11 cellular contexts compared by ENCODE assay signal in genomic region chr1:203652718-203653461, GRCh38. TPM values are rescaled to one million over a fixed set of nuclear protein-coding genes. Genes with fewer than 3 reads are reported as not detected.
DNase-seq lines count a peak whose midpoint lies in the region; ATAC-seq and TF ChIP-seq lines count a peak whose summit lies in the region.
"Had no signal": no experiment of that assay in that cellular context is flagged by ENCODE, and none has a peak within 500 bp of the region (broad histone marks: within the 10 kb centered on the region; RNA-seq: fewer than 3 reads in every experiment).

No MANE protein-coding gene starts in this region.

- H3K27me3 ChIP-seq in GM06990 (replicated peaks; ENCODE audit: control insufficient read depth, insufficient read depth, low read length) = no peaks in the 10 kb centered on the region
- H3K27me3 ChIP-seq in trophoblast cell (ENCODE audit: insufficient read depth, low read length) = no peaks in the 10 kb centered on the region
- H3K27me3 ChIP-seq in ovary = no peaks in the 10 kb centered on the region

- peaks cover 14% of the 10 kb centered on the region for H3K79me2 ChIP-seq in trophoblast cell (ENCODE audit: control insufficient read depth, insufficient read depth, low read length, poor library complexity)

- H4K12ac ChIP-seq in trophoblast cell (ENCODE audit: low read depth, low read length) = no peak overlapping the region

- no peak overlapping the region for H2BK5ac ChIP-seq in trophoblast cell (ENCODE audit: low read depth, low read length, poor library complexity)

- peaks cover 11 to 19% of the 10 kb centered on the region in 2 experiments for H3K4me1 ChIP-seq in trophoblast cell (ENCODE audit: control insufficient read depth in 1 of 2, insufficient read depth in 2 of 2, low read length in 2 of 2)
- peaks cover 12% of the 10 kb centered on the region for H3K4me1 ChIP-seq in ovary (ENCODE audit: insufficient read depth)

- H2AFZ ChIP-seq in trophoblast cell (ENCODE audit: insufficient read depth, low read length, poor library complexity) = no peak overlapping the region

- peak overlapping the region; percentile 89 to 96 (median 91) for H3K27ac Mint-ChIP-seq in IgD-negative memory B cell
- peak overlapping the region in 4 of 5 experiments; percentile 4 to 62 (median 26) for H3K27ac Mint-ChIP-seq in brain

- H3K4me3 ChIP-seq in GM06990 (replicated peaks; ENCODE audit: low read depth, low read length) = no peak overlapping the region
- no peak overlapping the region for H3K4me3 ChIP-seq in trophoblast cell (ENCODE audit: low read depth, low read length)
- H3K4me3 ChIP-seq in ovary = no peak overlapping the region

- H3K27me3 Mint-ChIP-seq in IgD-negative memory B cell (no peaks in the 10 kb centered on the region), brain (no peaks in the 10 kb centered on the region)

- TF ChIP-seq POLR2A in ovary (IDR thresholded peaks at IDR 0.05) = no peak

- H4K91ac ChIP-seq in trophoblast cell (ENCODE audit: low read depth, low read length) = no peak overlapping the region

- no peak overlapping the region for H3K9ac ChIP-seq in trophoblast cell (ENCODE audit: low read length)

- H3K14ac ChIP-seq in trophoblast cell (ENCODE audit: low read length) = no peak overlapping the region

- no peak overlapping the region for H2AK5ac ChIP-seq in trophoblast cell (ENCODE audit: low read length)

- no peaks in the 10 kb centered on the region for H3K9me3 ChIP-seq in trophoblast cell (ENCODE audit: insufficient read depth, low read depth, low read length)
- no peaks in the 10 kb centered on the region for H3K9me3 ChIP-seq in ovary

- no peak for ATAC-seq in HG03378 (IDR thresholded peaks at IDR 0.05; ENCODE audit: unreplicated experiment)
- no peak for ATAC-seq in GM21423 (IDR thresholded peaks at IDR 0.05; ENCODE audit: unreplicated experiment)

- H2BK120ac ChIP-seq in trophoblast cell (ENCODE audit: insufficient read depth, low read length, poor library complexity) = no peak overlapping the region

- H3K23ac ChIP-seq in trophoblast cell (ENCODE audit: low read length) = no peak overlapping the region

- TF ChIP-seq EP300 in ovary (IDR thresholded peaks at IDR 0.05) = no peak

- TF ChIP-seq CTCF in GM06990 (IDR thresholded peaks at IDR 0.05; ENCODE audit: insufficient read depth, low read length, poor library complexity, severe bottlenecking) (no peak), brain (conservative IDR thresholded peaks at IDR 0.05) (no peak), ovary (IDR thresholded peaks at IDR 0.05) (no peak)

- H3K27ac ChIP-seq in trophoblast cell (ENCODE audit: low read depth, low read length) = no peak overlapping the region
- H3K27ac ChIP-seq in ovary = peak overlapping the region in 1 of 2 donors; percentile 11

- H3K4me1 Mint-ChIP-seq in IgD-negative memory B cell = peaks cover 27 to 42% (median 36%) of the 10 kb centered on the region in 3 donors
- peaks cover 47% of the 10 kb centered on the region for H3K4me1 Mint-ChIP-seq in brain

- no peaks in the 10 kb centered on the region for H3K36me3 ChIP-seq in GM06990 (ENCODE audit: control insufficient read depth, insufficient read depth, low read length)
- peaks cover 11 to 13% of the 10 kb centered on the region in 2 experiments for H3K36me3 ChIP-seq in trophoblast cell (ENCODE audit: control insufficient read depth in 1 of 2, insufficient read depth in 2 of 2, low read length in 2 of 2)
- no peaks in the 10 kb centered on the region for H3K36me3 ChIP-seq in ovary

- intact Hi-C loops in ovary (cut with DNase I) = no loop called here

- WGBS in trophoblast cell (ENCODE audit: extremely low coverage, insufficient coverage, insufficient read length) = no CpG with 5 or more reads among the region's 5 CpGs
- WGBS in ovary, 3 donors = 57 to 67% (median 57%) methylated on average over 5 of the region's 5 CpGs

- no peak overlapping the region for H3K18ac ChIP-seq in trophoblast cell (ENCODE audit: low read length)

- H3K79me1 ChIP-seq in trophoblast cell (ENCODE audit: low read length) = peaks cover 3% of the 10 kb centered on the region

- no peak overlapping the region for H2BK12ac ChIP-seq in trophoblast cell (ENCODE audit: low read length)

- DNase-seq in GM06990 (ENCODE audit: extremely low read depth, insufficient read length) = peak; percentile 17
- no peak for DNase-seq in trophoblast cell
- DNase-seq in ovary = no peak
- no peak for DNase-seq in NCI-H187 (lab: John Stamatoyannopoulos, UW)
- DNase-seq: anterior cingulate cortex, EL, NCI-H510A treated with DMSO at 0.1 percent for 48 hours had no signal

- H3K4me3 Mint-ChIP-seq in IgD-negative memory B cell (peak overlapping the region in 3 of 4 donors; percentile 30 to 49 (median 37)), brain (no peak overlapping the region)

- no peaks in the 10 kb centered on the region for H3K36me3 Mint-ChIP-seq in IgD-negative memory B cell
- peaks cover 23% of the 10 kb centered on the region for H3K36me3 Mint-ChIP-seq in brain

- no peak overlapping the region for H4K8ac ChIP-seq in trophoblast cell (ENCODE audit: low read depth, low read length)

- no peaks in the 10 kb centered on the region for H3K9me3 Mint-ChIP-seq in IgD-negative memory B cell
- H3K9me3 Mint-ChIP-seq in brain = no peaks in the 10 kb centered on the region

- no peak overlapping the region for H3K4me2 ChIP-seq in trophoblast cell (ENCODE audit: low read length)

- H3K4ac ChIP-seq in trophoblast cell (ENCODE audit: low read depth, low read length) = peak overlapping the region; percentile 15

RNA-seq across cellular contexts. Expression of gene ATP2B4, which starts 26.3 kb away (rescaled TPM):
- polyA plus RNA-seq in IgD-negative memory B cell (5.0 TPM), brain (ENCODE audit: insufficient read depth, low read depth, low replicate concordance) (95.2 TPM), ovary (100 to 1,000 TPM in 1 of 2 donors, 10 to 100 TPM in 1; 46.2 to 482 TPM)
- 278 and 279 TPM in 2 replicates for polyA plus RNA-seq in trophoblast cell (2013)
- total RNA-seq in ovary = 100 to 1,000 TPM in 3 of 7 donors, 10 to 100 TPM in 4; 49.4 to 121 (median 98.8) TPM

Comparison
In these comparisons a context has a peak if more than half of its experiments do, and no peak if none do; other contexts are left out.
1. H3K4me3 Mint-ChIP-seq: peak in IgD-negative memory B cell (3 of 4); none in brain (0 of 5).